Comparison of ENCODE assay signal across 1 cellular context in the genomic region with DNA sequence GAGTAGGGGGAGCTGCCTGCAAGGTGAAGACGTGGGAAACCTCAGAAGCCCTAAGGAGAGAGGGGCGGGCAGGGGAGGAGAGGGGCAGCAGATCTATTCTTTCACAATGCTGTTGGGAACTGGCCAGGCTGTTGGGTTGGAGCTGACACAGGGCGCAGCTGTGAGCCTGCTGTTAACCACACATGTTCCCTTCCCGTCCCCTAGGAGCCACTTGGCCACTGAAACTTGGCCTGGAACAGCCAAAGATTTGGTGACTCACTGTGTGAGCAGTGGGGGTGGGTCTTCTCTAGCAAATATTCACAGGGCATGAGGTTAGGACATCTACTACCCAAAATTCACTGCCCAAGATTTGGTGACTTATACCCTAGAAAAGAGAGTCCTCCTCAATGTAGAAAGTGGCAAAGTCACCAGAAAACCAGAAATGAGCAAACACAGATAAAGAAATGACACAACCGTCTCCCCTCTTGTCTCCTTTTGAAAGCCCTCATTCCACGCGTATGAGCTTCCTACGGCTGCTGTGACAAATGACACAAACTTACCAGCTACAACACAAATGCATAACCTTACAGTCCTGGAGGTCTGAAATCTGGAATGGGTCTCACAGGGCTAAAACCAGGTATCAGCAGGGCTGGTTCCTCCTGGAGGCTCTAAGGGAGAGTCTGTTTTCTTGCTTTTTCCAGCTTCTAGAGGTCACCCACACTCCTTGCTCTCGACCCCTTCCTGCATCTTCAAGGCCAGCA.
TF ChIP-seq lines count a peak whose summit lies in the region.

No MANE protein-coding gene starts in this region.

TF ChIP-seq in HEK293, 187 proteins besides CTCF, POLR2A, EP300 and RAD21 (continued from another document):
- TF ChIP-seq ZNF23 (tag by site-specific recombination; IDR thresholded peaks at IDR 0.05; ENCODE audit: borderline replicate concordance): no peak
- no peak for TF ChIP-seq ZNF157 (tag by site-specific recombination; IDR thresholded peaks at IDR 0.05)
- TF ChIP-seq, protein P1, sequence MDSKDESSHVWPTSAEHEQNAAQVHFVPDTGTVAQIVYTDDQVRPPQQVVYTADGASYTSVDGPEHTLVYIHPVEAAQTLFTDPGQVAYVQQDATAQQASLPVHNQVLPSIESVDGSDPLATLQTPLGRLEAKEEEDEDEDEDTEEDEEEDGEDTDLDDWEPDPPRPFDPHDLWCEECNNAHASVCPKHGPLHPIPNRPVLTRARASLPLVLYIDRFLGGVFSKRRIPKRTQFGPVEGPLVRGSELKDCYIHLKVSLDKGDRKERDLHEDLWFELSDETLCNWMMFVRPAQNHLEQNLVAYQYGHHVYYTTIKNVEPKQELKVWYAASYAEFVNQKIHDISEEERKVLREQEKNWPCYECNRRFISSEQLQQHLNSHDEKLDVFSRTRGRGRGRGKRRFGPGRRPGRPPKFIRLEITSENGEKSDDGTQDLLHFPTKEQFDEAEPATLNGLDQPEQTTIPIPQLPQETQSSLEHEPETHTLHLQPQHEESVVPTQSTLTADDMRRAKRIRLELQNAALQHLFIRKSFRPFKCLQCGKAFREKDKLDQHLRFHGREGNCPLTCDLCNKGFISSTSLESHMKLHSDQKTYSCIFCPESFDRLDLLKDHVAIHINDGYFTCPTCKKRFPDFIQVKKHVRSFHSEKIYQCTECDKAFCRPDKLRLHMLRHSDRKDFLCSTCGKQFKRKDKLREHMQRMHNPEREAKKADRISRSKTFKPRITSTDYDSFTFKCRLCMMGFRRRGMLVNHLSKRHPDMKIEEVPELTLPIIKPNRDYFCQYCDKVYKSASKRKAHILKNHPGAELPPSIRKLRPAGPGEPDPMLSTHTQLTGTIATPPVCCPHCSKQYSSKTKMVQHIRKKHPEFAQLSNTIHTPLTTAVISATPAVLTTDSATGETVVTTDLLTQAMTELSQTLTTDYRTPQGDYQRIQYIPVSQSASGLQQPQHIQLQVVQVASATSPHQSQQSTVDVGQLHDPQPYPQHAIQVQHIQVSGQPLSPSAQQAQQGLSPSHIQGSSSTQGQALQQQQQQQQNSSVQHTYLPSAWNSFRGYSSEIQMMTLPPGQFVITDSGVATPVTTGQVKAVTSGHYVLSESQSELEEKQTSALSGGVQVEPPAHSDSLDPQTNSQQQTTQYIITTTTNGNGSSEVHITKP (tag by site-specific recombination; IDR thresholded peaks at IDR 0.05): peak; percentile 85
- no peak for TF ChIP-seq ZNF423 (tag by site-specific recombination; IDR thresholded peaks at IDR 0.05)
- TF ChIP-seq ZNF223 (tag by site-specific recombination; IDR thresholded peaks at IDR 0.05): no peak
- TF ChIP-seq ZNF785 (tag by site-specific recombination; IDR thresholded peaks at IDR 0.05): no peak
- TF ChIP-seq ZNF501 (tag by site-specific recombination; IDR thresholded peaks at IDR 0.05): no peak
- peak; percentile 15 for TF ChIP-seq SETDB1 (IDR thresholded peaks at IDR 0.05; ENCODE audit: insufficient read length, low read length)
- TF ChIP-seq, protein P2, sequence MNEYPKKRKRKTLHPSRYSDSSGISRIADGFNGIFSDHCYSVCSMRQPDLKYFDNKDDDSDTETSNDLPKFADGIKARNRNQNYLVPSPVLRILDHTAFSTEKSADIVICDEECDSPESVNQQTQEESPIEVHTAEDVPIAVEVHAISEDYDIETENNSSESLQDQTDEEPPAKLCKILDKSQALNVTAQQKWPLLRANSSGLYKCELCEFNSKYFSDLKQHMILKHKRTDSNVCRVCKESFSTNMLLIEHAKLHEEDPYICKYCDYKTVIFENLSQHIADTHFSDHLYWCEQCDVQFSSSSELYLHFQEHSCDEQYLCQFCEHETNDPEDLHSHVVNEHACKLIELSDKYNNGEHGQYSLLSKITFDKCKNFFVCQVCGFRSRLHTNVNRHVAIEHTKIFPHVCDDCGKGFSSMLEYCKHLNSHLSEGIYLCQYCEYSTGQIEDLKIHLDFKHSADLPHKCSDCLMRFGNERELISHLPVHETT (tag by site-specific recombination; IDR thresholded peaks at IDR 0.05): no peak
- no peak for TF ChIP-seq ZNF155 (tag by site-specific recombination; IDR thresholded peaks at IDR 0.05)
- TF ChIP-seq ZFP3 (tag by site-specific recombination; IDR thresholded peaks at IDR 0.05; ENCODE audit: low read depth): no peak
- 0 out of 2 replicates have a peak, but pooled peaks have one; percentile 39 for TF ChIP-seq ZNF600 (tag by site-specific recombination; IDR thresholded peaks at IDR 0.05)
- no peak for TF ChIP-seq ZNF624 (tag by site-specific recombination; IDR thresholded peaks at IDR 0.05)
- TF ChIP-seq SP2 (tag by site-specific recombination; IDR thresholded peaks at IDR 0.05): no peak
- no peak for TF ChIP-seq ZBTB17 (tag by site-specific recombination; IDR thresholded peaks at IDR 0.05)
- no peak for TF ChIP-seq ZNF621 (tag by site-specific recombination; IDR thresholded peaks at IDR 0.05)
- no peak for TF ChIP-seq ZXDB (tag by site-specific recombination; IDR thresholded peaks at IDR 0.05)
- TF ChIP-seq ZNF341 (tag by site-specific recombination; IDR thresholded peaks at IDR 0.05; ENCODE audit: low read depth): peak; percentile 61; the same call in 1 of the 2 replicates
- no peak for TF ChIP-seq ZNF530 (tag by site-specific recombination; IDR thresholded peaks at IDR 0.05; ENCODE audit: low read depth)
- TF ChIP-seq REPIN1 (tag by site-specific recombination; IDR thresholded peaks at IDR 0.05; ENCODE audit: low read depth): no peak
- TF ChIP-seq ZSCAN30 (tag by site-specific recombination; IDR thresholded peaks at IDR 0.05): no peak
- TF ChIP-seq, protein P3, sequence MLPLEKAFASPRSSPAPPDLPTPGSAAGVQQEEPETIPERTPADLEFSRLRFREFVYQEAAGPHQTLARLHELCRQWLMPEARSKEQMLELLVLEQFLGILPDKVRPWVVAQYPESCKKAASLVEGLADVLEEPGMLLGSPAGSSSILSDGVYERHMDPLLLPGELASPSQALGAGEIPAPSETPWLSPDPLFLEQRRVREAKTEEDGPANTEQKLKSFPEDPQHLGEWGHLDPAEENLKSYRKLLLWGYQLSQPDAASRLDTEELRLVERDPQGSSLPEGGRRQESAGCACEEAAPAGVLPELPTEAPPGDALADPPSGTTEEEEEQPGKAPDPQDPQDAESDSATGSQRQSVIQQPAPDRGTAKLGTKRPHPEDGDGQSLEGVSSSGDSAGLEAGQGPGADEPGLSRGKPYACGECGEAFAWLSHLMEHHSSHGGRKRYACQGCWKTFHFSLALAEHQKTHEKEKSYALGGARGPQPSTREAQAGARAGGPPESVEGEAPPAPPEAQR (tag by site-specific recombination; IDR thresholded peaks at IDR 0.05): no peak
- no peak for TF ChIP-seq MYNN (tag by site-specific recombination; IDR thresholded peaks at IDR 0.05; ENCODE audit: borderline replicate concordance)
- TF ChIP-seq, protein P4, sequence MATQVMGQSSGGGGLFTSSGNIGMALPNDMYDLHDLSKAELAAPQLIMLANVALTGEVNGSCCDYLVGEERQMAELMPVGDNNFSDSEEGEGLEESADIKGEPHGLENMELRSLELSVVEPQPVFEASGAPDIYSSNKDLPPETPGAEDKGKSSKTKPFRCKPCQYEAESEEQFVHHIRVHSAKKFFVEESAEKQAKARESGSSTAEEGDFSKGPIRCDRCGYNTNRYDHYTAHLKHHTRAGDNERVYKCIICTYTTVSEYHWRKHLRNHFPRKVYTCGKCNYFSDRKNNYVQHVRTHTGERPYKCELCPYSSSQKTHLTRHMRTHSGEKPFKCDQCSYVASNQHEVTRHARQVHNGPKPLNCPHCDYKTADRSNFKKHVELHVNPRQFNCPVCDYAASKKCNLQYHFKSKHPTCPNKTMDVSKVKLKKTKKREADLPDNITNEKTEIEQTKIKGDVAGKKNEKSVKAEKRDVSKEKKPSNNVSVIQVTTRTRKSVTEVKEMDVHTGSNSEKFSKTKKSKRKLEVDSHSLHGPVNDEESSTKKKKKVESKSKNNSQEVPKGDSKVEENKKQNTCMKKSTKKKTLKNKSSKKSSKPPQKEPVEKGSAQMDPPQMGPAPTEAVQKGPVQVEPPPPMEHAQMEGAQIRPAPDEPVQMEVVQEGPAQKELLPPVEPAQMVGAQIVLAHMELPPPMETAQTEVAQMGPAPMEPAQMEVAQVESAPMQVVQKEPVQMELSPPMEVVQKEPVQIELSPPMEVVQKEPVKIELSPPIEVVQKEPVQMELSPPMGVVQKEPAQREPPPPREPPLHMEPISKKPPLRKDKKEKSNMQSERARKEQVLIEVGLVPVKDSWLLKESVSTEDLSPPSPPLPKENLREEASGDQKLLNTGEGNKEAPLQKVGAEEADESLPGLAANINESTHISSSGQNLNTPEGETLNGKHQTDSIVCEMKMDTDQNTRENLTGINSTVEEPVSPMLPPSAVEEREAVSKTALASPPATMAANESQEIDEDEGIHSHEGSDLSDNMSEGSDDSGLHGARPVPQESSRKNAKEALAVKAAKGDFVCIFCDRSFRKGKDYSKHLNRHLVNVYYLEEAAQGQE (tag by site-specific recombination; IDR thresholded peaks at IDR 0.05): no peak
- TF ChIP-seq, protein P5, sequence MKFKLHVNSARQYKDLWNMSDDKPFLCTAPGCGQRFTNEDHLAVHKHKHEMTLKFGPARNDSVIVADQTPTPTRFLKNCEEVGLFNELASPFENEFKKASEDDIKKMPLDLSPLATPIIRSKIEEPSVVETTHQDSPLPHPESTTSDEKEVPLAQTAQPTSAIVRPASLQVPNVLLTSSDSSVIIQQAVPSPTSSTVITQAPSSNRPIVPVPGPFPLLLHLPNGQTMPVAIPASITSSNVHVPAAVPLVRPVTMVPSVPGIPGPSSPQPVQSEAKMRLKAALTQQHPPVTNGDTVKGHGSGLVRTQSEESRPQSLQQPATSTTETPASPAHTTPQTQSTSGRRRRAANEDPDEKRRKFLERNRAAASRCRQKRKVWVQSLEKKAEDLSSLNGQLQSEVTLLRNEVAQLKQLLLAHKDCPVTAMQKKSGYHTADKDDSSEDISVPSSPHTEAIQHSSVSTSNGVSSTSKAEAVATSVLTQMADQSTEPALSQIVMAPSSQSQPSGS (tag by site-specific recombination; IDR thresholded peaks at IDR 0.05; ENCODE audit: low read depth): no peak
- TF ChIP-seq, protein P6, sequence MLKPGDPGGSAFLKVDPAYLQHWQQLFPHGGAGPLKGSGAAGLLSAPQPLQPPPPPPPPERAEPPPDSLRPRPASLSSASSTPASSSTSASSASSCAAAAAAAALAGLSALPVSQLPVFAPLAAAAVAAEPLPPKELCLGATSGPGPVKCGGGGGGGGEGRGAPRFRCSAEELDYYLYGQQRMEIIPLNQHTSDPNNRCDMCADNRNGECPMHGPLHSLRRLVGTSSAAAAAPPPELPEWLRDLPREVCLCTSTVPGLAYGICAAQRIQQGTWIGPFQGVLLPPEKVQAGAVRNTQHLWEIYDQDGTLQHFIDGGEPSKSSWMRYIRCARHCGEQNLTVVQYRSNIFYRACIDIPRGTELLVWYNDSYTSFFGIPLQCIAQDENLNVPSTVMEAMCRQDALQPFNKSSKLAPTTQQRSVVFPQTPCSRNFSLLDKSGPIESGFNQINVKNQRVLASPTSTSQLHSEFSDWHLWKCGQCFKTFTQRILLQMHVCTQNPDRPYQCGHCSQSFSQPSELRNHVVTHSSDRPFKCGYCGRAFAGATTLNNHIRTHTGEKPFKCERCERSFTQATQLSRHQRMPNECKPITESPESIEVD (tag by site-specific recombination; IDR thresholded peaks at IDR 0.05): no peak
- no peak for TF ChIP-seq ZBTB7A (tag by site-specific recombination; IDR thresholded peaks at IDR 0.05; ENCODE audit: low read depth)
- TF ChIP-seq TCF7L2 (IDR thresholded peaks at IDR 0.05; ENCODE audit: borderline replicate concordance, low read depth, low read length): no peak
- no peak for TF ChIP-seq ZNF366 (tag by site-specific recombination; conservative IDR thresholded peaks at IDR 0.05)
- TF ChIP-seq ZNF629 (tag by site-specific recombination; IDR thresholded peaks at IDR 0.05): no peak
- TF ChIP-seq, protein P7, sequence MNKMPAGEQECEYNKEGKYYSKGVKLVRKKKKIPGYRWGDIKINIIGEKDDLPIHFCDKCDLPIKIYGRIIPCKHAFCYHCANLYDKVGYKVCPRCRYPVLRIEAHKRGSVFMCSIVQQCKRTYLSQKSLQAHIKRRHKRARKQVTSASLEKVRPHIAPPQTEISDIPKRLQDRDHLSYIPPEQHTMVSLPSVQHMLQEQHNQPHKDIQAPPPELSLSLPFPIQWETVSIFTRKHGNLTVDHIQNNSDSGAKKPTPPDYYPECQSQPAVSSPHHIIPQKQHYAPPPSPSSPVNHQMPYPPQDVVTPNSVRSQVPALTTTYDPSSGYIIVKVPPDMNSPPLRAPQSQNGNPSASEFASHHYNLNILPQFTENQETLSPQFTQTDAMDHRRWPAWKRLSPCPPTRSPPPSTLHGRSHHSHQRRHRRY (tag by site-specific recombination; IDR thresholded peaks at IDR 0.05): no peak
- TF ChIP-seq, protein P8, sequence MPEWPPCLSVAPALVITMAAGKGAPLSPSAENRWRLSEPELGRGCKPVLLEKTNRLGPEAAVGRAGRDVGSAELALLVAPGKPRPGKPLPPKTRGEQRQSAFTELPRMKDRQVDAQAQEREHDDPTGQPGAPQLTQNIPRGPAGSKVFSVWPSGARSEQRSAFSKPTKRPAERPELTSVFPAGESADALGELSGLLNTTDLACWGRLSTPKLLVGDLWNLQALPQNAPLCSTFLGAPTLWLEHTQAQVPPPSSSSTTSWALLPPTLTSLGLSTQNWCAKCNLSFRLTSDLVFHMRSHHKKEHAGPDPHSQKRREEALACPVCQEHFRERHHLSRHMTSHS (tag by site-specific recombination; IDR thresholded peaks at IDR 0.05): no peak
- TF ChIP-seq, protein P9, sequence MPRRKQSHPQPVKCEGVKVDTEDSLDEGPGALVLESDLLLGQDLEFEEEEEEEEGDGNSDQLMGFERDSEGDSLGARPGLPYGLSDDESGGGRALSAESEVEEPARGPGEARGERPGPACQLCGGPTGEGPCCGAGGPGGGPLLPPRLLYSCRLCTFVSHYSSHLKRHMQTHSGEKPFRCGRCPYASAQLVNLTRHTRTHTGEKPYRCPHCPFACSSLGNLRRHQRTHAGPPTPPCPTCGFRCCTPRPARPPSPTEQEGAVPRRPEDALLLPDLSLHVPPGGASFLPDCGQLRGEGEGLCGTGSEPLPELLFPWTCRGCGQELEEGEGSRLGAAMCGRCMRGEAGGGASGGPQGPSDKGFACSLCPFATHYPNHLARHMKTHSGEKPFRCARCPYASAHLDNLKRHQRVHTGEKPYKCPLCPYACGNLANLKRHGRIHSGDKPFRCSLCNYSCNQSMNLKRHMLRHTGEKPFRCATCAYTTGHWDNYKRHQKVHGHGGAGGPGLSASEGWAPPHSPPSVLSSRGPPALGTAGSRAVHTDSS (tag by site-specific recombination; IDR thresholded peaks at IDR 0.05): no peak
- no peak for TF ChIP-seq ZFP69B (tag by site-specific recombination; IDR thresholded peaks at IDR 0.05)
